Comparison of ENCODE assay signal across 17 cellular contexts in the genomic region with DNA sequence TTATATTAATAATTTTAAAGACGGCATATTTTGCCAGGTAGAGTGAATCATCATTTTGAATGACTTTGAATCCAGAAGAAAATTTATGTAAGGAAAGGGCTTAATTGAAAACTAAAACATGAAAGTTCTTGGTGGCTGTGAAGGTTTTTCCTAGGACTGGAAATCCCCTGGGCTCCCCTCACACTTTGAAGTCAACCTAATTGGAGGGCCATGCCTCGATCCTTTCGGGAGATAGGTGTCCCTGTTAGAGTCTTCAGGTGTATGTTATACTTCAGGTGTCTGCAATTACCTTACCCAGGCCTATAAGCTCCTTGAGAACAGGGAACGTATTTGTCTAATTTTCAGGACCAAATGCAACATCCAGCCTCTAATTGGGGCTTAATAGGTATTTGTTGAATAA.
DNase-seq lines count a peak whose midpoint lies in the region; ATAC-seq and TF ChIP-seq lines count a peak whose summit lies in the region.
"Had no signal": no experiment of that assay in that cellular context is flagged by ENCODE, and none has a peak within 500 bp of the region (broad histone marks: within the 10 kb centered on the region; RNA-seq: fewer than 3 reads in every experiment).

No MANE protein-coding gene starts in this region.

- H3K4me3 ChIP-seq in Karpas-422 (ENCODE audit: low read length) (no peak overlapping the region), stomach (no peak overlapping the region)
- H3K4me3 ChIP-seq: GM12878, left lung, tibial nerve had no signal

- no peak overlapping the region for H2AFZ ChIP-seq in Karpas-422 (ENCODE audit: low read length)
- H2AFZ ChIP-seq: parathyroid adenoma had no signal

- H3K36me3 Mint-ChIP-seq in activated CD4-positive, alpha-beta T cell treated with anti-CD3 and anti-CD28 coated beads, Interleukin-2, amount 10 ng/mL, durations not matched to agents 24 days and 14 days (ENCODE audit: low read depth): peaks cover 1% of the 10 kb centered on the region
- H3K36me3 Mint-ChIP-seq in activated naive CD8-positive, alpha-beta T cell treated with anti-CD3 and anti-CD28 coated beads, Interleukin-2, amount 10 ng/mL, durations not matched to agents 7 days and 5 days: peaks cover 2% of the 10 kb centered on the region
- H3K36me3 Mint-ChIP-seq in natural killer cell treated with Interleukin-12 subunit alpha and Interleukin-12 subunit beta and Interleukin-15 and Interleukin-18, amount 100 ng/mL, for 72 hours: no peaks in the 10 kb centered on the region

- no peak overlapping the region for H3K4me3 Mint-ChIP-seq in activated CD4-positive, alpha-beta T cell treated with anti-CD3 and anti-CD28 coated beads, Interleukin-2, amount 10 ng/mL, durations not matched to agents 24 days and 14 days
- H3K4me3 Mint-ChIP-seq in activated naive CD8-positive, alpha-beta T cell treated with anti-CD3 and anti-CD28 coated beads, Interleukin-2, amount 10 ng/mL, durations not matched to agents 7 days and 5 days: no peak overlapping the region
- peak overlapping the region; percentile 35 for H3K4me3 Mint-ChIP-seq in natural killer cell treated with Interleukin-12 subunit alpha and Interleukin-12 subunit beta and Interleukin-15 and Interleukin-18, amount 100 ng/mL, for 72 hours

- H3K9me3 Mint-ChIP-seq in activated CD4-positive, alpha-beta T cell treated with anti-CD3 and anti-CD28 coated beads, Interleukin-2, amount 10 ng/mL, durations not matched to agents 24 days and 14 days: no peaks in the 10 kb centered on the region
- no peaks in the 10 kb centered on the region for H3K9me3 Mint-ChIP-seq in activated naive CD8-positive, alpha-beta T cell treated with anti-CD3 and anti-CD28 coated beads, Interleukin-2, amount 10 ng/mL, durations not matched to agents 7 days and 5 days
- no peaks in the 10 kb centered on the region for H3K9me3 Mint-ChIP-seq in natural killer cell treated with Interleukin-12 subunit alpha and Interleukin-12 subunit beta and Interleukin-15 and Interleukin-18, amount 100 ng/mL, for 72 hours

- POLR2A ChIA-PET in activated naive CD8-positive, alpha-beta T cell treated with anti-CD3 and anti-CD28 coated beads, Interleukin-2, amount 10 ng/mL, durations not matched to agents 7 days and 5 days (lab: Charles Lee): interaction anchor here (1.5 to 10.5 kb wide), 5 partner anchors 28 to 133 kb away, joined by 3 to 212 read pairs (median 64); a partner anchor contains a TSS

- ATAC-seq in activated naive CD8-positive, alpha-beta T cell treated with anti-CD3 and anti-CD28 coated beads, Interleukin-2, amount 10 ng/mL, durations not matched to agents 7 days and 5 days (ENCODE audit: low read depth): no peak
- ATAC-seq in natural killer cell treated with Interleukin-12 subunit alpha and Interleukin-12 subunit beta and Interleukin-15 and Interleukin-18, amount 100 ng/mL, for 72 hours: no peak
- ATAC-seq in sciatic nerve: no peak
- ATAC-seq: GM12878, left lung had no signal

- no peak overlapping the region for H3K9ac ChIP-seq in Karpas-422 (ENCODE audit: low read length)
- H3K9ac ChIP-seq: parathyroid adenoma had no signal

- intact Hi-C loops in activated CD4-positive, alpha-beta T cell treated with anti-CD3 and anti-CD28 coated beads, Interleukin-2, amount 10 ng/mL, durations not matched to agents 24 days and 14 days (cut with micrococcal nuclease): loop anchor here (2.0 to 5.0 kb wide), 4 partner anchors 23 to 152 kb away; no protein-coding TSS in a partner anchor
- intact Hi-C loops in sciatic nerve (cut with DNase I) (no loop called here), stomach (cut with DNase I; ENCODE audit: low total_unique reads) (no loop called here)

- H3K9me3 ChIP-seq in Karpas-422 (ENCODE audit: low read length): no peaks in the 10 kb centered on the region
- no peaks in the 10 kb centered on the region for H3K9me3 ChIP-seq in stomach
- H3K9me3 ChIP-seq: left lung, tibial nerve had no signal

- 0 out of 2 replicates have a peak, but pooled peaks cover 2% of the 10 kb centered on the region for H3K4me1 ChIP-seq in Karpas-422 (ENCODE audit: low read length)
- H3K4me1 ChIP-seq in stomach: peaks cover 0 to 43% (median 8%) of the 10 kb centered on the region in 4 donors
- H3K4me1 ChIP-seq: parathyroid adenoma had no signal

- H4K20me1 ChIP-seq in Karpas-422 (ENCODE audit: insufficient read depth, low read depth, low read length): no peaks in the 10 kb centered on the region

- TF ChIP-seq POLR2A in stomach (IDR thresholded peaks at IDR 0.05): no peak

- H3K9me2 ChIP-seq in Karpas-422 (replicated peaks; ENCODE audit: insufficient read depth, low read length): no peaks in the 10 kb centered on the region

- H3K27me3 Mint-ChIP-seq in activated CD4-positive, alpha-beta T cell treated with anti-CD3 and anti-CD28 coated beads, Interleukin-2, amount 10 ng/mL, durations not matched to agents 24 days and 14 days: no peaks in the 10 kb centered on the region
- no peaks in the 10 kb centered on the region for H3K27me3 Mint-ChIP-seq in activated naive CD8-positive, alpha-beta T cell treated with anti-CD3 and anti-CD28 coated beads, Interleukin-2, amount 10 ng/mL, durations not matched to agents 7 days and 5 days
- H3K27me3 Mint-ChIP-seq in natural killer cell treated with Interleukin-12 subunit alpha and Interleukin-12 subunit beta and Interleukin-15 and Interleukin-18, amount 100 ng/mL, for 72 hours: no peaks in the 10 kb centered on the region

- no peak overlapping the region for H3K4me2 ChIP-seq in Karpas-422 (ENCODE audit: low read depth, low read length, poor library complexity, severe bottlenecking)

- H3K36me3 ChIP-seq in Karpas-422 (ENCODE audit: insufficient read depth, low read length): no peaks in the 10 kb centered on the region
- H3K36me3 ChIP-seq in stomach: no peaks in the 10 kb centered on the region
- H3K36me3 ChIP-seq: left lung, tibial nerve had no signal

- no peaks in the 10 kb centered on the region for H3K27me3 ChIP-seq in Karpas-422 (ENCODE audit: low read length)
- no peaks in the 10 kb centered on the region for H3K27me3 ChIP-seq in stomach
- H3K27me3 ChIP-seq: left lung, tibial nerve had no signal

- H3K27ac ChIP-seq in Karpas-422 (ENCODE audit: low read length) (no peak overlapping the region), stomach (peak overlapping the region in 1 of 5 donors; percentile 31)
- H3K27ac ChIP-seq: parathyroid adenoma had no signal

- TF ChIP-seq EP300 in stomach (IDR thresholded peaks at IDR 0.05): no peak

- no peaks in the 10 kb centered on the region for H3K79me2 ChIP-seq in Karpas-422 (ENCODE audit: low read length)
- H3K79me2 ChIP-seq: parathyroid adenoma had no signal

- peaks cover 74% of the 10 kb centered on the region for H3K4me1 Mint-ChIP-seq in activated CD4-positive, alpha-beta T cell treated with anti-CD3 and anti-CD28 coated beads, Interleukin-2, amount 10 ng/mL, durations not matched to agents 24 days and 14 days
- peaks cover 72% of the 10 kb centered on the region for H3K4me1 Mint-ChIP-seq in activated naive CD8-positive, alpha-beta T cell treated with anti-CD3 and anti-CD28 coated beads, Interleukin-2, amount 10 ng/mL, durations not matched to agents 7 days and 5 days
- peaks cover 61 to 69% of the 10 kb centered on the region in 2 donors for H3K4me1 Mint-ChIP-seq in natural killer cell treated with Interleukin-12 subunit alpha and Interleukin-12 subunit beta and Interleukin-15 and Interleukin-18, amount 100 ng/mL, for 72 hours (ENCODE audit: low read depth in 2 of 2)

- 53 to 85% (median 55%) methylated on average over 4 of the region's 4 CpGs for WGBS in stomach, 5 donors

- peak; percentile 72 for DNase-seq in activated CD4-positive, alpha-beta T cell treated with anti-CD3 and anti-CD28 coated beads, Interleukin-2, amount 10 ng/mL, durations not matched to agents 24 days and 14 days
- DNase-seq in activated CD4-positive, alpha-beta T cell treated with anti-CD3 and anti-CD28 coated beads, Interleukin-2, amount 50 U/mL, for 1 hour: no peak
- DNase-seq in Karpas-422 (peak; percentile 7), sciatic nerve (ENCODE audit: low spot score) (no peak), stomach (no peak), foreskin melanocyte (no peak)
- DNase-seq in activated naive CD8-positive, alpha-beta T cell treated with anti-CD3 and anti-CD28 coated beads, Interleukin-2, amount 10 ng/mL, durations not matched to agents 7 days and 5 days: no peak
- DNase-seq in natural killer cell treated with Interleukin-12 subunit alpha and Interleukin-12 subunit beta and Interleukin-15 and Interleukin-18, amount 100 ng/mL, for 72 hours (ENCODE audit: low spot score): no peak
- DNase-seq: foreskin fibroblast, KBM-7, left lung, NCI-H1092 treated with DMSO at 0.1 percent for 48 hours, NCI-H2107, NCI-H69 had no signal

- no peak for TF ChIP-seq CTCF in stomach (IDR thresholded peaks at IDR 0.05)

- H3K27ac Mint-ChIP-seq in activated CD4-positive, alpha-beta T cell treated with anti-CD3 and anti-CD28 coated beads, Interleukin-2, amount 10 ng/mL, durations not matched to agents 24 days and 14 days: peak overlapping the region; percentile 99
- H3K27ac Mint-ChIP-seq in activated naive CD8-positive, alpha-beta T cell treated with anti-CD3 and anti-CD28 coated beads, Interleukin-2, amount 10 ng/mL, durations not matched to agents 7 days and 5 days: peak overlapping the region; percentile 100
- peak overlapping the region; percentile 91 to 98 for H3K27ac Mint-ChIP-seq in natural killer cell treated with Interleukin-12 subunit alpha and Interleukin-12 subunit beta and Interleukin-15 and Interleukin-18, amount 100 ng/mL, for 72 hours

Comparison
In these comparisons a context has a peak if more than half of its experiments do, and no peak if none do; other contexts are left out.
1. DNase-seq: peak in activated CD4-positive, alpha-beta T cell treated with anti-CD3 and anti-CD28 coated beads, Interleukin-2, amount 10 ng/mL, durations not matched to agents 24 days and 14 days (single experiment) and Karpas-422 (single experiment); none in activated CD4-positive, alpha-beta T cell treated with anti-CD3 and anti-CD28 coated beads, Interleukin-2, amount 50 U/mL, for 1 hour (single experiment), activated naive CD8-positive, alpha-beta T cell treated with anti-CD3 and anti-CD28 coated beads, Interleukin-2, amount 10 ng/mL, durations not matched to agents 7 days and 5 days (single experiment), natural killer cell treated with Interleukin-12 subunit alpha and Interleukin-12 subunit beta and Interleukin-15 and Interleukin-18, amount 100 ng/mL, for 72 hours (single experiment), sciatic nerve (single experiment), stomach (single experiment) and foreskin melanocyte (single experiment).
2. Peak in every context shown above with its lines, with median percentiles within 50 percentile points of each other: H3K27ac Mint-ChIP-seq.